25 cellular contexts compared by ENCODE assay signal in genomic region chr1:245735831-245736530, GRCh38.
DNase-seq lines count a peak whose midpoint lies in the region; ATAC-seq and TF ChIP-seq lines count a peak whose summit lies in the region.
"Had no signal": no experiment of that assay in that cellular context is flagged by ENCODE, and none has a peak within 500 bp of the region (broad histone marks: within the 10 kb centered on the region; RNA-seq: fewer than 3 reads in every experiment).

No MANE protein-coding gene starts in this region.

- H3K4me2 ChIP-seq in mammary epithelial cell (ENCODE audit: insufficient read depth, low read depth, low read length), result no peak overlapping the region
- H3K4me2 ChIP-seq: neural progenitor cell had no signal

- in situ Hi-C loops in mammary epithelial cell (cut with MboI; ENCODE audit: low sequenced_read_pairs in 2 of 2), result no loop called here

- dilution Hi-C loops in mammary epithelial cell (cut with HindIII; ENCODE audit: low sequenced_read_pairs), result no loop called here

- H3K79me2 ChIP-seq in mammary epithelial cell (ENCODE audit: insufficient read depth, low read length), result no peaks in the 10 kb centered on the region

- no peak overlapping the region for H3K27ac ChIP-seq in mammary epithelial cell (ENCODE audit: insufficient read depth, low read depth, low read length)
- H3K27ac ChIP-seq: neural progenitor cell, tibial nerve had no signal

- H3K36me3 ChIP-seq in mammary epithelial cell (ENCODE audit: insufficient read depth, low read length), result no peaks in the 10 kb centered on the region
- H3K36me3 ChIP-seq: neural progenitor cell, tibial nerve had no signal

- ATAC-seq in HG03045 (IDR thresholded peaks at IDR 0.05; ENCODE audit: unreplicated experiment), result no peak
- ATAC-seq: activated T-cell treated with anti-CD3 and anti-CD28 coated beads, Interleukin-2, amount 50 U/mL, for 72 hours; HCT116; sciatic nerve; SK-N-SH treated with all-trans-retinoic acid at 6 μM for 48 hours had no signal

- no peaks in the 10 kb centered on the region for H3K9me3 ChIP-seq in mammary epithelial cell (replicated peaks; ENCODE audit: insufficient read depth, low read length)

- intact Hi-C loops in mammary epithelial cell (cut with micrococcal nuclease), result no loop called here

- CTCF ChIA-PET in mammary epithelial cell (lab: Charles Lee; ENCODE audit: low non-redundant PET), result no interaction called here

- no peaks in the 10 kb centered on the region for H3K27me3 ChIP-seq in mammary epithelial cell (ENCODE audit: insufficient read depth, low read length)
- H3K27me3 ChIP-seq: neural progenitor cell, tibial nerve had no signal

- WGBS in mammary epithelial cell (ENCODE audit: low coverage, missing lambda C conversion rate), result 0% methylated on average over 2 of the region's 2 CpGs

- H2AFZ ChIP-seq in mammary epithelial cell (ENCODE audit: low read depth, low read length), result no peak overlapping the region
- H2AFZ ChIP-seq: neural progenitor cell had no signal

- no TSS peak for BruUV-seq in mammary epithelial cell (replicated peaks; lab: Mats Ljungman, UMichigan)

- no peak overlapping the region for H3K9ac ChIP-seq in mammary epithelial cell (ENCODE audit: insufficient read depth, low read length)
- H3K9ac ChIP-seq: neural progenitor cell had no signal

- no peaks in the 10 kb centered on the region for H4K20me1 ChIP-seq in mammary epithelial cell (ENCODE audit: insufficient read depth, low read length)

- DNase-seq in GM04503 (ENCODE audit: low read depth) (peak; percentile 23), NCI-H526 (lab: John Stamatoyannopoulos, UW) (peak; percentile 87), mammary epithelial cell (peak; percentile 6), iris pigment epithelial cell (ENCODE audit: low read depth) (peak; percentile 31), dedifferentiated amniotic fluid mesenchymal stem cell (ENCODE audit: extremely low spot score) (no peak), DMS79 treated with DMSO at 0.1 percent for 48 hours (lab: John Stamatoyannopoulos, UW) (no peak), NCI-H226 (no peak)
- DNase-seq: ACHN; activated CD4-positive, alpha-beta T cell treated with anti-CD3 and anti-CD28 coated beads for 48 hours; activated naive CD4-positive, alpha-beta T cell treated with anti-CD3 and anti-CD28 coated beads, Interleukin-2, amount 50 U/mL, for 16 hours; activated T-cell treated with anti-CD3 and anti-CD28 coated beads, Interleukin-2, amount 50 U/mL, for 72 hours; anterior cingulate cortex; C1 segment of cervical spinal cord; KBM-7; MV-4-11; NCI-H1930; NCI-H2227 treated with DMSO at 0.1 percent for 48 hours; posterior cingulate gyrus; stimulated activated CD8-positive, alpha-beta memory T cell treated with anti-CD3 and anti-CD28 coated beads, Interleukin-4, amount 100 ng/mL, for 48 hours had no signal

- TF ChIP-seq CTCF in mammary epithelial cell (conservative IDR thresholded peaks at IDR 0.05 in 1 of 2, IDR thresholded peaks at IDR 0.05 in 1 of 2; ENCODE audit: extremely low read depth in 1 of 2, insufficient read depth in 1 of 2, low read depth in 1 of 2, low read length in 2 of 2), result no peak

- no peaks in the 10 kb centered on the region for H3K4me1 ChIP-seq in mammary epithelial cell (ENCODE audit: insufficient read depth, low read length)
- H3K4me1 ChIP-seq: neural progenitor cell, tibial nerve had no signal

- no peak overlapping the region for H3K4me3 ChIP-seq in mammary epithelial cell (replicated peaks in 1 of 3; ENCODE audit: insufficient read depth in 1 of 3, low read depth in 2 of 3, low read length in 3 of 3)
- H3K4me3 ChIP-seq: neural progenitor cell, tibial nerve had no signal

Comparison
In these comparisons a context has a peak if more than half of its experiments do, and no peak if none do; other contexts are left out.
1. DNase-seq: peak in GM04503 (single experiment), NCI-H526 (2 of 2), mammary epithelial cell (single experiment) and iris pigment epithelial cell (single experiment); none in dedifferentiated amniotic fluid mesenchymal stem cell (single experiment), DMS79 treated with DMSO at 0.1 percent for 48 hours (single experiment) and NCI-H226 (single experiment).